14 cellular contexts compared by ENCODE assay signal in genomic region chr2:209191139-209191538, GRCh38.
"Had no signal": no experiment of that assay in that cellular context is flagged by ENCODE, and none has a peak within 500 bp of the region (broad histone marks: within the 10 kb centered on the region; RNA-seq: fewer than 3 reads in every experiment).

No MANE protein-coding gene starts in this region.

- ATAC-seq: left lung; mucosa of descending colon; naive thymus-derived CD4-positive, alpha-beta T cell; stimulated activated memory B cell treated with anti-CD40 and anti-IgM and Interleukin-4, amounts not matched to agents 10 μg/mL and 1 μg/mL and 100 μg/mL, for 72 hours had no signal

- H3K9ac ChIP-seq: parathyroid adenoma had no signal

- H2AFZ ChIP-seq: parathyroid adenoma had no signal

- H3K9me3 ChIP-seq: left lung, mucosa of descending colon, thyroid gland had no signal

- H3K36me3 ChIP-seq: left lung, thyroid gland had no signal

- FAIRE-seq: TTC549 had no signal

- H3K4me3 ChIP-seq: left lung, mucosa of descending colon, thyroid gland had no signal

- H3K79me2 ChIP-seq: parathyroid adenoma had no signal

- DNase-seq: activated CD4-positive, alpha-beta T cell treated with anti-CD3 and anti-CD28 coated beads, Interleukin-2, amount 10 ng/mL, durations not matched to agents 7 days and 5 days; activated CD8-positive, alpha-beta memory T cell treated with anti-CD3 and anti-CD28 coated beads, Interleukin-2, amount 50 U/mL, for 48 hours; activated gamma-delta T cell treated with Interleukin-2 at 50 U/mL for 16 hours; amygdala; effector memory CD4-positive, alpha-beta T cell; islet precursor cell; left lung; mucosa of descending colon; naive thymus-derived CD4-positive, alpha-beta T cell; stimulated activated CD4-positive, alpha-beta T cell treated with anti-CD3 and anti-CD28 coated beads, Interleukin-2, amount 100 ng/mL, for 48 hours; thyroid gland had no signal

- H3K4me1 ChIP-seq: left lung, parathyroid adenoma, thyroid gland had no signal

- H3K27me3 ChIP-seq: left lung, thyroid gland had no signal

- H3K27ac ChIP-seq: left lung, parathyroid adenoma, thyroid gland had no signal
